28 cellular contexts compared by ENCODE assay signal in the genomic region with DNA sequence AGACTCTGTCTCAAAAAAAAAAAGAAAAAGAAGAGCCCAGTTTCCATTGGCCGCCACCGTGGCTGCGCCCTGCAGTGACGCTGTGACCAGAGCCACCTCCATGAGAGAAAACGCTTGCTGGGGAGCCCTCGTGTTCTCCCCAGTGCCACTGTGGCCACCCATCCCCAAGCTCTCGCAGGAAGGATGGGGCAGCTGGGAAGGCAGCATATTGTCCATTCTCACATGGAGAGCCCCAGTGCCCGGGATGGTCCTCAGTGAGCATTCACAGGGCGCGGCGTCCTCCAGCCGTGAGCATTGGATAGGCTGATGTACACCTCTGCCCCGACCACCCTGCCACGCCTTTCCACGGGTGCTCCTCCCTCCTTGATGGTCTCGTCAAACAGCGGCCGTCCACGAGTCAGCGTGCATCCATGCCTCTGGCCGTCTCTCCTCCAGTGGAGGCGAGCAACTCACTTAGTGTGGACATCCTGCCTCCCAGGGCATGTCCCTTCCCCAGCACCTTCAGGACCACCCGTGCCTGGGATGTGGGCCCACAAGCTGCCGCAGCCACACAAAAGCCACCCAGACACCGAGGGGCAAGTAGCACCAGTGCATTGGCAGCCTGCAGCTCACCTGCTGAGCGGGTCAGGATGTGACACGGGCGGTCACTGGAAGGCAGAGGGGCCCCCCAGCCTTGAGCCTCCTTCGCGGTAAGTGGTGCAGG. TPM values are rescaled to one million over a fixed set of nuclear protein-coding genes. Genes with fewer than 3 reads are reported as not detected.
A peak's percentile ranks its signal among the peaks of the same experiment; 100 is the strongest.
DNase-seq lines count a peak whose midpoint lies in the region; ATAC-seq, FAIRE-seq and TF ChIP-seq lines count a peak whose summit lies in the region.
"Had no signal": no experiment of that assay in that cellular context is flagged by ENCODE, and none has a peak within 500 bp of the region (broad histone marks: within the 10 kb centered on the region; RNA-seq: fewer than 3 reads in every experiment).

No MANE protein-coding gene starts in this region.

- H3K9me3 ChIP-seq in right atrium auricular region: no peaks in the 10 kb centered on the region
- H3K9me3 ChIP-seq in HepG2 (ENCODE audit: low read length): no peaks in the 10 kb centered on the region
- H3K9me3 ChIP-seq in testis: no peaks in the 10 kb centered on the region
- H3K9me3 ChIP-seq: SJSA1 had no signal

- peaks cover 1% of the 10 kb centered on the region for H3K9me3 Mint-ChIP-seq in glutamatergic neuron (ENCODE audit: unreplicated experiment)
- no peaks in the 10 kb centered on the region for H3K9me3 Mint-ChIP-seq in activated T-cell treated with anti-CD3 and anti-CD28 coated beads, Interleukin-2, amount 50 U/mL, for 4 hours
- H3K9me3 Mint-ChIP-seq in activated CD8-positive, alpha-beta T cell treated with anti-CD3 and anti-CD28 coated beads, Interleukin-2, amount 10 ng/mL, durations not matched to agents 7 days and 5 days (ENCODE audit: insufficient read depth): no peaks in the 10 kb centered on the region
- H3K9me3 Mint-ChIP-seq: CD8-positive, alpha-beta memory T cell had no signal

- POLR2A ChIA-PET in HepG2 (lab: Yijun Ruan, JAX): interaction anchor here (0.6 to 2.6 kb wide), 5 partner anchors 16 to 429 kb away, joined by 3 to 8 read pairs (median 7); no protein-coding TSS in a partner anchor
- POLR2A ChIA-PET in activated CD8-positive, alpha-beta T cell treated with anti-CD3 and anti-CD28 coated beads, Interleukin-2, amount 10 ng/mL, durations not matched to agents 7 days and 5 days (lab: Charles Lee): interaction anchor here (0.6 kb wide), 1 partner anchor 758 kb away, joined by 3 read pairs; no protein-coding TSS in a partner anchor

- no peaks in the 10 kb centered on the region for H3K27me3 ChIP-seq in right atrium auricular region
- H3K27me3 ChIP-seq in HepG2 (ENCODE audit: control insufficient read depth in 1 of 2, insufficient read depth in 2 of 2, low read length in 2 of 2): no peaks in the 10 kb centered on the region; a peak in 1 of 5 replicates
- H3K27me3 ChIP-seq in testis: no peaks in the 10 kb centered on the region

- H2AFZ ChIP-seq in HepG2 (ENCODE audit: low read length): no peak overlapping the region

- H3K4me3 ChIP-seq in right atrium auricular region: no peak overlapping the region
- peak overlapping the region in 2 of 3 experiments; percentile 7 to 38; a peak in 1 of 6 replicates for H3K4me3 ChIP-seq in HepG2 (replicated peaks in 1 of 3; ENCODE audit: insufficient read depth in 1 of 3, low read depth in 2 of 3, low read length in 3 of 3)
- no peak overlapping the region for H3K4me3 ChIP-seq in testis
- H3K4me3 ChIP-seq: SJSA1 had no signal

- no peak for ATAC-seq in Right ventricle myocardium inferior
- no peak for ATAC-seq in HepG2
- ATAC-seq in activated T-cell treated with anti-CD3 and anti-CD28 coated beads, Interleukin-2, amount 50 U/mL, for 4 hours: no peak
- ATAC-seq in sciatic nerve: no peak
- ATAC-seq in activated CD8-positive, alpha-beta T cell treated with anti-CD3 and anti-CD28 coated beads, Interleukin-2, amount 10 ng/mL, durations not matched to agents 7 days and 5 days: no peak

- H4K20me1 ChIP-seq in HepG2 (ENCODE audit: insufficient read depth, low read length): no peaks in the 10 kb centered on the region

- 89% methylated on average over 13 of the region's 30 CpGs for WGBS in HepG2 (ENCODE audit: low lambda C conversion rate)
- 94 to 96% methylated on average over 12 of the region's 30 CpGs for WGBS in testis, 2 donors

- H3K4me3 Mint-ChIP-seq in glutamatergic neuron (ENCODE audit: unreplicated experiment): no peak overlapping the region
- no peak overlapping the region for H3K4me3 Mint-ChIP-seq in activated T-cell treated with anti-CD3 and anti-CD28 coated beads, Interleukin-2, amount 50 U/mL, for 4 hours
- no peak overlapping the region for H3K4me3 Mint-ChIP-seq in activated CD8-positive, alpha-beta T cell treated with anti-CD3 and anti-CD28 coated beads, Interleukin-2, amount 10 ng/mL, durations not matched to agents 7 days and 5 days
- H3K4me3 Mint-ChIP-seq: CD8-positive, alpha-beta memory T cell had no signal

- H3K4me1 ChIP-seq in right atrium auricular region (peaks cover 0 to 8% of the 10 kb centered on the region in 2 donors), HepG2 (ENCODE audit: insufficient read depth, low read length) (peaks cover 71% of the 10 kb centered on the region), testis (peaks cover 18% of the 10 kb centered on the region)

- no peak overlapping the region for H3K27ac ChIP-seq in right atrium auricular region
- H3K27ac ChIP-seq in HepG2 (ENCODE audit: extremely low read length, insufficient read depth, low read length): peak overlapping the region; percentile 48
- no peak overlapping the region for H3K27ac ChIP-seq in testis
- H3K27ac ChIP-seq: C4-2B, RWPE1, SJSA1 had no signal

- CTCF ChIA-PET in HepG2 (lab: Yijun Ruan, JAX; ENCODE audit: low intra/inter-chr PET ratio, low total read pairs): no interaction called here
- CTCF ChIA-PET in activated CD8-positive, alpha-beta T cell treated with anti-CD3 and anti-CD28 coated beads, Interleukin-2, amount 10 ng/mL, durations not matched to agents 7 days and 5 days (lab: Charles Lee): no interaction called here

- H3K36me3 Mint-ChIP-seq in glutamatergic neuron (ENCODE audit: unreplicated experiment): no peaks in the 10 kb centered on the region
- no peaks in the 10 kb centered on the region for H3K36me3 Mint-ChIP-seq in activated T-cell treated with anti-CD3 and anti-CD28 coated beads, Interleukin-2, amount 50 U/mL, for 4 hours (ENCODE audit: insufficient read depth)
- H3K36me3 Mint-ChIP-seq in activated CD8-positive, alpha-beta T cell treated with anti-CD3 and anti-CD28 coated beads, Interleukin-2, amount 10 ng/mL, durations not matched to agents 7 days and 5 days (ENCODE audit: low read depth): no peaks in the 10 kb centered on the region
- H3K36me3 Mint-ChIP-seq: CD8-positive, alpha-beta memory T cell had no signal

- TF ChIP-seq POLR2A in HepG2 (IDR thresholded peaks at IDR 0.05; ENCODE audit: insufficient read depth in 1 of 2, low read depth in 2 of 2, low read length in 2 of 2): no peak
- TF ChIP-seq POLR2A in testis (IDR thresholded peaks at IDR 0.05): no peak

- no peaks in the 10 kb centered on the region for H3K36me3 ChIP-seq in right atrium auricular region
- H3K36me3 ChIP-seq in HepG2 (replicated peaks in 1 of 2; ENCODE audit: control insufficient read depth in 1 of 2, insufficient read depth in 2 of 2, low read length in 2 of 2): no peaks in the 10 kb centered on the region
- H3K36me3 ChIP-seq in testis (ENCODE audit: low read depth, missing control alignments): no peaks in the 10 kb centered on the region
- H3K36me3 ChIP-seq: SJSA1 had no signal

- TF ChIP-seq EP300 in HepG2 (IDR thresholded peaks at IDR 0.05; ENCODE audit: low read depth in 2 of 2, low read length in 2 of 2): no peak
- no peak for TF ChIP-seq EP300 in HepG2 (CRISPR knock-in tag; IDR thresholded peaks at IDR 0.05; ENCODE audit: borderline replicate concordance)

- TF ChIP-seq CTCF in right atrium auricular region (IDR thresholded peaks at IDR 0.05) (no peak), glutamatergic neuron (IDR thresholded peaks at IDR 0.05; ENCODE audit: partially characterized antibody, unreplicated experiment) (no peak), HepG2 (CRISPR knock-in tag; IDR thresholded peaks at IDR 0.05) (no peak), testis (IDR thresholded peaks at IDR 0.05) (no peak)

- TF ChIP-seq RAD21 in HepG2 (CRISPR knock-in tag; IDR thresholded peaks at IDR 0.05): no peak

- no peaks in the 10 kb centered on the region for H3K79me2 ChIP-seq in HepG2 (ENCODE audit: insufficient read depth, low read length)

- peaks cover under 1% of the 10 kb centered on the region for H3K4me1 Mint-ChIP-seq in glutamatergic neuron (ENCODE audit: low read depth, unreplicated experiment)
- peaks cover 3% of the 10 kb centered on the region for H3K4me1 Mint-ChIP-seq in activated T-cell treated with anti-CD3 and anti-CD28 coated beads, Interleukin-2, amount 50 U/mL, for 4 hours (ENCODE audit: low read depth)
- H3K4me1 Mint-ChIP-seq in activated CD8-positive, alpha-beta T cell treated with anti-CD3 and anti-CD28 coated beads, Interleukin-2, amount 10 ng/mL, durations not matched to agents 7 days and 5 days (ENCODE audit: low read depth): peaks cover 4% of the 10 kb centered on the region

- no peak for FAIRE-seq in HepG2 (lab: Jason Lieb, UNC)
- FAIRE-seq: GM12891, H54 had no signal

- H3K27me3 Mint-ChIP-seq in glutamatergic neuron (ENCODE audit: unreplicated experiment): peaks cover 4% of the 10 kb centered on the region
- peaks cover 2% of the 10 kb centered on the region for H3K27me3 Mint-ChIP-seq in activated T-cell treated with anti-CD3 and anti-CD28 coated beads, Interleukin-2, amount 50 U/mL, for 4 hours (ENCODE audit: low read depth)
- H3K27me3 Mint-ChIP-seq in activated CD8-positive, alpha-beta T cell treated with anti-CD3 and anti-CD28 coated beads, Interleukin-2, amount 10 ng/mL, durations not matched to agents 7 days and 5 days (ENCODE audit: low read depth): peaks cover 4% of the 10 kb centered on the region

- intact Hi-C loops in Right ventricle myocardium inferior (cut with DNase I) (no loop called here), HepG2 (cut with micrococcal nuclease; ENCODE audit: unreplicated experiment) (no loop called here), testis (cut with DNase I; ENCODE audit: low total_unique reads) (no loop called here), sciatic nerve (cut with DNase I) (no loop called here)

- H3K4me2 ChIP-seq in HepG2 (ENCODE audit: low read depth, low read length): peak overlapping the region; percentile 61

- H3K9ac ChIP-seq in HepG2 (ENCODE audit: insufficient read depth, low read depth, low read length): peak overlapping the region; percentile 37

- BruUV-seq in HepG2 (replicated peaks; lab: Mats Ljungman, UMichigan): no TSS peak

- H3K27ac Mint-ChIP-seq in glutamatergic neuron (ENCODE audit: unreplicated experiment): no peak overlapping the region
- no peak overlapping the region for H3K27ac Mint-ChIP-seq in activated CD8-positive, alpha-beta T cell treated with anti-CD3 and anti-CD28 coated beads, Interleukin-2, amount 10 ng/mL, durations not matched to agents 7 days and 5 days
- H3K27ac Mint-ChIP-seq: CD8-positive, alpha-beta memory T cell had no signal

- in situ Hi-C loops in HepG2 (cut with HindIII; ENCODE audit: extremely low pct_ligation_motif_present, low pct_unique_long_range_greater_than_20kb): loop anchor here (10.0 kb wide), 1 partner anchor 467 kb away; no protein-coding TSS in a partner anchor

- DNase-seq in Right ventricle myocardium inferior (ENCODE audit: missing footprints) (peak; percentile 45), right atrium auricular region (ENCODE audit: low spot score) (no peak), glutamatergic neuron (peak; percentile 6), HepG2 (ENCODE audit: low spot score) (no peak), testis (peak; percentile 13), sciatic nerve (ENCODE audit: low spot score) (no peak)
- DNase-seq in activated T-cell treated with anti-CD3 and anti-CD28 coated beads, Interleukin-2, amount 50 U/mL, for 4 hours: no peak
- DNase-seq in activated CD8-positive, alpha-beta T cell treated with anti-CD3 and anti-CD28 coated beads, Interleukin-2, amount 10 ng/mL, durations not matched to agents 7 days and 5 days: no peak
- DNase-seq: AML-193; Calu3; CD8-positive, alpha-beta memory T cell; DMS153; KBM-7; MM.1S; NCI-H1048; NCI-H1417 treated with DMSO at 0.1 percent for 48 hours; NCI-H187 treated with DMSO at 0.1 percent for 48 hours; NCI-H510A treated with DMSO at 0.1 percent for 48 hours; NCI-H748 treated with DMSO at 0.1 percent for 48 hours; NK-92 treated with Interleukin-12 subunit alpha and Interleukin-12 subunit beta, amount 100 ng/mL, for 24 hours had no signal

RNA-seq across cellular contexts. Expression of a gene that starts 23.4 kb away (rescaled TPM):
- not detected for total RNA-seq in Right ventricle myocardium inferior
- total RNA-seq in right atrium auricular region: not detected
- not detected for total RNA-seq in glutamatergic neuron (ENCODE audit: unreplicated experiment)
- total RNA-seq in HepG2 (2016; rRNA removed; fragmentation: Illumina TruSeq; extraction: Trizol): 0.02 TPM in 1 of 2 replicates, not detected in the other
- total RNA-seq in HepG2 (2016; cell fraction: cytosol; rRNA removed; fragmentation: Illumina TruSeq; extraction: Trizol; ENCODE audit: low read depth): not detected in 2 replicates
- 0.06 TPM in 1 of 2 replicates, not detected in the other for total RNA-seq in HepG2 (2016; cell fraction: insoluble cytoplasmic fraction; rRNA removed; fragmentation: Illumina TruSeq; extraction: Trizol)
- total RNA-seq in HepG2 (2016; cell fraction: membrane; rRNA removed; fragmentation: Illumina TruSeq; extraction: Trizol): not detected in 2 replicates
- total RNA-seq in HepG2 (2016; cell fraction: nucleus; rRNA removed; fragmentation: Illumina TruSeq; extraction: Trizol): not detected in 2 replicates
- 0.01 TPM in 1 of 2 replicates, not detected in the other for polyA plus RNA-seq in HepG2 (2011; rRNA removed)
- polyA plus RNA-seq in HepG2 (2011; cell fraction: cytosol; rRNA removed): 0.01 TPM in 1 of 2 replicates, not detected in the other
- polyA plus RNA-seq in HepG2 (2011; cell fraction: nucleus; rRNA removed): 0.06 and 0.07 TPM in 2 replicates
- polyA plus RNA-seq in HepG2 (2012): not detected in 2 replicates
- polyA plus RNA-seq in HepG2 (2016; cell fraction: cytosol; fragmentation: Illumina TruSeq; extraction: Trizol; ENCODE audit: low read depth): not detected in 2 replicates
- polyA plus RNA-seq in HepG2 (2016; cell fraction: insoluble cytoplasmic fraction; fragmentation: Illumina TruSeq; extraction: Trizol; ENCODE audit: low read depth): not detected in 2 replicates
- not detected in 2 replicates for polyA plus RNA-seq in HepG2 (2016; cell fraction: membrane; fragmentation: Illumina TruSeq; extraction: Trizol; ENCODE audit: low read depth)
- 0.08 TPM in 1 of 2 replicates, not detected in the other for polyA plus RNA-seq in HepG2 (2016; cell fraction: nucleus; fragmentation: Illumina TruSeq; extraction: Trizol; ENCODE audit: insufficient read depth, low read depth)
- polyA minus RNA-seq in HepG2 (2011; rRNA and poly(A)+ RNA removed; ENCODE audit: low replicate concordance): 0.02 and 0.12 TPM in 2 replicates
- 0.09 TPM in 1 of 2 replicates, not detected in the other for polyA minus RNA-seq in HepG2 (2011; cell fraction: cytosol; rRNA and poly(A)+ RNA removed)
- not detected in 2 replicates for polyA minus RNA-seq in HepG2 (2011; cell fraction: nucleus; rRNA and poly(A)+ RNA removed)
- under 1 TPM; 0.16 to 0.68 TPM for total RNA-seq in testis
- 0.28 TPM for polyA plus RNA-seq in testis (ENCODE audit: insufficient read depth, low read depth, low replicate concordance)
- under 1 TPM in 1 of 3 donors, not detected in 2; 0.08 TPM for total RNA-seq in activated T-cell treated with anti-CD3 and anti-CD28 coated beads, Interleukin-2, amount 50 U/mL, for 4 hours
- 0.09 TPM for total RNA-seq in sciatic nerve
- total RNA-seq in activated CD8-positive, alpha-beta T cell treated with anti-CD3 and anti-CD28 coated beads, Interleukin-2, amount 10 ng/mL, durations not matched to agents 7 days and 5 days: not detected
- total RNA-seq: A172; Calu3; CD8-positive, alpha-beta memory T cell had no signal
- polyA plus RNA-seq: AG04450; CD8-positive, alpha-beta memory T cell had no signal

RNA-seq across cellular contexts. Expression of a gene that starts 47.2 kb away (rescaled TPM):
- not detected for total RNA-seq in Right ventricle myocardium inferior
- not detected for total RNA-seq in right atrium auricular region
- total RNA-seq in glutamatergic neuron (ENCODE audit: unreplicated experiment): not detected
- total RNA-seq in HepG2 (2016; rRNA removed; fragmentation: Illumina TruSeq; extraction: Trizol): not detected in 2 replicates
- not detected in 2 replicates for total RNA-seq in HepG2 (2016; cell fraction: cytosol; rRNA removed; fragmentation: Illumina TruSeq; extraction: Trizol; ENCODE audit: low read depth)
- total RNA-seq in HepG2 (2016; cell fraction: insoluble cytoplasmic fraction; rRNA removed; fragmentation: Illumina TruSeq; extraction: Trizol): not detected in 2 replicates
- not detected in 2 replicates for total RNA-seq in HepG2 (2016; cell fraction: membrane; rRNA removed; fragmentation: Illumina TruSeq; extraction: Trizol)
- total RNA-seq in HepG2 (2016; cell fraction: nucleus; rRNA removed; fragmentation: Illumina TruSeq; extraction: Trizol): not detected in 2 replicates
- not detected in 2 replicates for polyA plus RNA-seq in HepG2 (2011; rRNA removed)
- polyA plus RNA-seq in HepG2 (2011; cell fraction: cytosol; rRNA removed): not detected in 2 replicates
- polyA plus RNA-seq in HepG2 (2011; cell fraction: nucleus; rRNA removed): not detected in 2 replicates
- not detected in 2 replicates for polyA plus RNA-seq in HepG2 (2012)
- polyA plus RNA-seq in HepG2 (2016; cell fraction: cytosol; fragmentation: Illumina TruSeq; extraction: Trizol; ENCODE audit: low read depth): not detected in 2 replicates
- not detected in 2 replicates for polyA plus RNA-seq in HepG2 (2016; cell fraction: insoluble cytoplasmic fraction; fragmentation: Illumina TruSeq; extraction: Trizol; ENCODE audit: low read depth)
- polyA plus RNA-seq in HepG2 (2016; cell fraction: membrane; fragmentation: Illumina TruSeq; extraction: Trizol; ENCODE audit: low read depth): not detected in 2 replicates
- polyA plus RNA-seq in HepG2 (2016; cell fraction: nucleus; fragmentation: Illumina TruSeq; extraction: Trizol; ENCODE audit: insufficient read depth, low read depth): not detected in 2 replicates
- not detected in 2 replicates for polyA minus RNA-seq in HepG2 (2011; rRNA and poly(A)+ RNA removed; ENCODE audit: low replicate concordance)
- not detected in 2 replicates for polyA minus RNA-seq in HepG2 (2011; cell fraction: cytosol; rRNA and poly(A)+ RNA removed)
- not detected in 2 replicates for polyA minus RNA-seq in HepG2 (2011; cell fraction: nucleus; rRNA and poly(A)+ RNA removed)
- under 1 TPM in 1 of 2 donors, not detected in 1; 0.24 TPM for total RNA-seq in testis
- polyA plus RNA-seq in testis (ENCODE audit: insufficient read depth, low read depth, low replicate concordance): not detected
- not detected for total RNA-seq in activated T-cell treated with anti-CD3 and anti-CD28 coated beads, Interleukin-2, amount 50 U/mL, for 4 hours
- total RNA-seq in sciatic nerve: not detected
- total RNA-seq in activated CD8-positive, alpha-beta T cell treated with anti-CD3 and anti-CD28 coated beads, Interleukin-2, amount 10 ng/mL, durations not matched to agents 7 days and 5 days: not detected
- total RNA-seq: A172; Calu3; CD8-positive, alpha-beta memory T cell; G401; SJSA1 had no signal
- polyA plus RNA-seq: AG04450; CD8-positive, alpha-beta memory T cell had no signal

Comparison
In these comparisons a context has a peak if more than half of its experiments do, and no peak if none do; other contexts are left out.
1. DNase-seq: peak in Right ventricle myocardium inferior (single experiment), glutamatergic neuron (single experiment) and testis (single experiment); none in right atrium auricular region (single experiment), HepG2 (single experiment), activated T-cell treated with anti-CD3 and anti-CD28 coated beads, Interleukin-2, amount 50 U/mL, for 4 hours (single experiment), sciatic nerve (single experiment) and activated CD8-positive, alpha-beta T cell treated with anti-CD3 and anti-CD28 coated beads, Interleukin-2, amount 10 ng/mL, durations not matched to agents 7 days and 5 days (single experiment).
2. H3K4me3 ChIP-seq: peak in HepG2 (2 of 3); none in right atrium auricular region (0 of 2) and testis (0 of 2).